Comparison of ENCODE assay signal across 1 cellular context in the genomic region with DNA sequence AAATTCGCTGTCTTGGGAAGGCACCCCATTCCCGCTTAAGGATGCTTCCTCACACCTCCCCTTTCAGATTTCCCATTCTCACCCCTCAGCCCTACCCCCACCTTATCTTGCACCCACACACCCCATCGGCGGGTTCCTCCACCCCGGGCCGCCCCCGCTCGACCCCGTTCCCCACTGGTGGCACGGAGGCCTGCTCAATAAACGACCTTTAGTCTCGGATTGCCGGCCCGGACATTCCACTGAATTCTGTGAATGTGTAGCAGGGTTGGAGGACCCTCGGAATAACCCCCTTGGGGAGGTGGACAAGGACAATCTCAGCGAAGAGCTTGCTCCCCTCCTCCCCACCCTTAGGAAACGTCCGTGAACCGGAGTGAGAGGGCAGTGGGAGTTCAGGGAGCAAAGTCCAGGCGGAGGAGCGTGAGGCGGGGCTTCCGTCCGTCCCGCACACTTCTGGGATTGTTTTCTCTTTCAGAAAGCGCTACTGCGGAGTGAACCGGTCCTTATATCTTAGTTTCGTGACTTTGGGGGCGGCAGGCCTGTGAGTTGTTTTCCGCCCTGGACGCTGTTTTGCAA.
TF ChIP-seq lines count a peak whose summit lies in the region.

No MANE protein-coding gene starts in this region.

TF ChIP-seq in HCT116, 20 proteins besides CTCF, POLR2A, EP300 and RAD21 (continued from another document):
- TF ChIP-seq, protein P1, sequence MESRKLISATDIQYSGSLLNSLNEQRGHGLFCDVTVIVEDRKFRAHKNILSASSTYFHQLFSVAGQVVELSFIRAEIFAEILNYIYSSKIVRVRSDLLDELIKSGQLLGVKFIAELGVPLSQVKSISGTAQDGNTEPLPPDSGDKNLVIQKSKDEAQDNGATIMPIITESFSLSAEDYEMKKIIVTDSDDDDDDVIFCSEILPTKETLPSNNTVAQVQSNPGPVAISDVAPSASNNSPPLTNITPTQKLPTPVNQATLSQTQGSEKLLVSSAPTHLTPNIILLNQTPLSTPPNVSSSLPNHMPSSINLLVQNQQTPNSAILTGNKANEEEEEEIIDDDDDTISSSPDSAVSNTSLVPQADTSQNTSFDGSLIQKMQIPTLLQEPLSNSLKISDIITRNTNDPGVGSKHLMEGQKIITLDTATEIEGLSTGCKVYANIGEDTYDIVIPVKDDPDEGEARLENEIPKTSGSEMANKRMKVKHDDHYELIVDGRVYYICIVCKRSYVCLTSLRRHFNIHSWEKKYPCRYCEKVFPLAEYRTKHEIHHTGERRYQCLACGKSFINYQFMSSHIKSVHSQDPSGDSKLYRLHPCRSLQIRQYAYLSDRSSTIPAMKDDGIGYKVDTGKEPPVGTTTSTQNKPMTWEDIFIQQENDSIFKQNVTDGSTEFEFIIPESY (IDR thresholded peaks at IDR 0.05; ENCODE audit: extremely low read depth, insufficient replicate concordance, low read length) = no peak
- TF ChIP-seq CEBPB (IDR thresholded peaks at IDR 0.05; ENCODE audit: low read depth) = no peak
- TF ChIP-seq, protein P2, sequence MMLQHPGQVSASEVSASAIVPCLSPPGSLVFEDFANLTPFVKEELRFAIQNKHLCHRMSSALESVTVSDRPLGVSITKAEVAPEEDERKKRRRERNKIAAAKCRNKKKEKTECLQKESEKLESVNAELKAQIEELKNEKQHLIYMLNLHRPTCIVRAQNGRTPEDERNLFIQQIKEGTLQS (IDR thresholded peaks at IDR 0.05) = no peak
- no peak for TF ChIP-seq EZH2phosphoT487 (IDR thresholded peaks at IDR 0.05; ENCODE audit: borderline replicate concordance)
